In genomic region chr13:45105895-45106294, GRCh38 we compare ENCODE assay signal across 18 cellular contexts.
"Had no signal": no experiment of that assay in that cellular context is flagged by ENCODE, and none has a peak within 500 bp of the region (broad histone marks: within the 10 kb centered on the region; RNA-seq: fewer than 3 reads in every experiment).

No MANE protein-coding gene starts in this region.

- H3K9me3 ChIP-seq: right atrium auricular region had no signal

- H3K27me3 ChIP-seq: right atrium auricular region had no signal

- H3K4me3 ChIP-seq: lung, right atrium auricular region had no signal

- H3K27ac ChIP-seq: right atrium auricular region had no signal

- ATAC-seq: activated CD8-positive, alpha-beta memory T cell treated with anti-CD3 and anti-CD28 coated beads, Interleukin-2, amount 10 ng/mL, durations not matched to agents 7 days and 5 days; activated T-cell treated with anti-CD3 and anti-CD28 coated beads, Interleukin-2, amount 50 U/mL, for 4 hours; left lobe of liver; stimulated activated naive CD8-positive, alpha-beta T cell treated with anti-CD3 and anti-CD28 coated beads, Interleukin-15, amount 100 ng/mL, for 72 hours; T-cell had no signal

- H3K4me1 ChIP-seq: right atrium auricular region had no signal

- H3K36me3 ChIP-seq: right atrium auricular region had no signal

- DNase-seq: activated B cell treated with CpG ODN at 0.5 μM for 24 hours; activated CD4-positive, alpha-beta memory T cell treated with anti-CD3 and anti-CD28 coated beads, Interleukin-2, amount 10 ng/mL, durations not matched to agents 7 days and 5 days; activated CD4-positive, alpha-beta T cell treated with anti-CD3 and anti-CD28 coated beads for 4 hours; activated CD8-positive, alpha-beta memory T cell treated with anti-CD3 and anti-CD28 coated beads, Interleukin-2, amount 10 ng/mL, durations not matched to agents 7 days and 5 days; activated naive CD4-positive, alpha-beta T cell treated with anti-CD3 and anti-CD28 coated beads for 36 hours; activated T-cell treated with anti-CD3 and anti-CD28 coated beads, Interleukin-2, amount 50 U/mL, for 4 hours; effector memory CD4-positive, alpha-beta T cell; head of caudate nucleus; kidney; midbrain; occipital lobe; small intestine; stimulated activated CD4-positive, alpha-beta T cell treated with anti-CD3 and anti-CD28 coated beads, Interleukin-4, amount 100 ng/mL, for 1 hour; stimulated activated naive CD8-positive, alpha-beta T cell treated with anti-CD3 and anti-CD28 coated beads, Interleukin-15, amount 100 ng/mL, for 72 hours; T-cell had no signal
